Comparison of ENCODE assay signal across 8 cellular contexts in genomic region chr4:143558823-143559756, GRCh38. TPM values are rescaled to one million over a fixed set of nuclear protein-coding genes. Genes with fewer than 3 reads are reported as not detected.
DNase-seq lines count a peak whose midpoint lies in the region; ATAC-seq, FAIRE-seq and TF ChIP-seq lines count a peak whose summit lies in the region.

No MANE protein-coding gene starts in this region.

- H3F3A ChIP-seq in DOHH2 (ENCODE audit: control insufficient read depth, insufficient read depth) = peaks cover 19% of the 10 kb centered on the region

- peak overlapping the region; percentile 94 for H2AFZ ChIP-seq in astrocyte (ENCODE audit: low read depth, low read length)

- H3K27me3 Mint-ChIP-seq in T-helper 17 cell (no peaks in the 10 kb centered on the region), astrocyte (ENCODE audit: low read depth, unreplicated experiment) (peaks cover 9% of the 10 kb centered on the region)

- H3K27me3 ChIP-seq in DOHH2 (ENCODE audit: control insufficient read depth, low read length) (no peaks in the 10 kb centered on the region), astrocyte (ENCODE audit: insufficient read depth, low read length) (no peaks in the 10 kb centered on the region)

- peak; percentile 26 for FAIRE-seq in astrocyte (lab: Jason Lieb, UNC)

- peak overlapping the region; percentile 25; the same call in 1 of the 2 replicates for H3K27ac ChIP-seq in DOHH2 (ENCODE audit: low read depth, low read length)
- no peak overlapping the region for H3K27ac ChIP-seq in astrocyte (ENCODE audit: low read depth, low read length)

- H3K79me2 ChIP-seq in DOHH2 (ENCODE audit: control insufficient read depth, low read length) = peaks cover 5% of the 10 kb centered on the region; the same call in 1 of the 2 replicates
- no peaks in the 10 kb centered on the region for H3K79me2 ChIP-seq in astrocyte (ENCODE audit: insufficient read depth, low read length)

- CTCF ChIA-PET in HEK293T (lab: Yijun Ruan, JAX) = interaction anchor here (0.8 kb wide), 1 partner anchor 11 kb away, joined by 3 read pairs; no protein-coding TSS in a partner anchor

- TF ChIP-seq CTCF in DOHH2 (IDR thresholded peaks at IDR 0.05; ENCODE audit: low read depth, low read length, poor library complexity, severe bottlenecking) = peak; percentile 97
- peak; percentile 26 for TF ChIP-seq CTCF in astrocyte (IDR thresholded peaks at IDR 0.05; ENCODE audit: insufficient read depth, low read depth, low read length)
- TF ChIP-seq CTCF in retinal pigment epithelial cell (conservative IDR thresholded peaks at IDR 0.05; ENCODE audit: low read depth, low read length) = peak; percentile 83

- H3K9ac ChIP-seq in astrocyte (ENCODE audit: low read length) = peak overlapping the region; percentile 81

- H3K9me3 Mint-ChIP-seq in astrocyte (ENCODE audit: unreplicated experiment) = peaks cover 2% of the 10 kb centered on the region

- no peaks in the 10 kb centered on the region for H3K9me2 ChIP-seq in DOHH2 (replicated peaks; ENCODE audit: control insufficient read depth, low read length)

- peak overlapping the region; percentile 77 for H3K4me3 ChIP-seq in DOHH2 (ENCODE audit: low read length)
- H3K4me3 ChIP-seq in astrocyte (ENCODE audit: insufficient read depth, low read depth, low read length) = peak overlapping the region; percentile 68
- peak overlapping the region; percentile 67 for H3K4me3 ChIP-seq in retinal pigment epithelial cell (ENCODE audit: low read length)

- peaks cover 18% of the 10 kb centered on the region for H3K4me1 ChIP-seq in DOHH2 (ENCODE audit: control insufficient read depth, low read length)
- peaks cover 5% of the 10 kb centered on the region for H3K4me1 ChIP-seq in astrocyte (ENCODE audit: insufficient read depth, low read length)

- H3K9me3 ChIP-seq in DOHH2 (ENCODE audit: control insufficient read depth, insufficient read depth, low read length) (peaks cover 3% of the 10 kb centered on the region; the same call in 1 of the 2 replicates), T-helper 17 cell (ENCODE audit: control insufficient read depth, low read length, poor library complexity, severe bottlenecking) (no peaks in the 10 kb centered on the region), astrocyte (ENCODE audit: insufficient read depth, low read depth, low read length) (no peaks in the 10 kb centered on the region)

- POLR2A ChIA-PET in HEK293T (lab: Yijun Ruan, JAX) = no interaction called here

- H3K4me1 Mint-ChIP-seq in T-helper 17 cell (peaks cover 26% of the 10 kb centered on the region), astrocyte (ENCODE audit: low read depth, unreplicated experiment) (peaks cover 5% of the 10 kb centered on the region)

- H4K20me1 ChIP-seq in DOHH2 (ENCODE audit: control insufficient read depth, insufficient read depth, low read depth, low read length) (no peaks in the 10 kb centered on the region), astrocyte (ENCODE audit: insufficient read depth, low read length) (no peaks in the 10 kb centered on the region)

- ATAC-seq in GM21576 (IDR thresholded peaks at IDR 0.05; ENCODE audit: unreplicated experiment) (peak; percentile 90), T-helper 17 cell (peak; percentile 86)

- DNase-seq in LHCN-M2 (ENCODE audit: low read depth) (peak; percentile 11), T-helper 17 cell (peak; percentile 57 to 64 (median 62)), astrocyte (ENCODE audit: low read depth) (peak; percentile 36), hypothalamus (lab: John Stamatoyannopoulos, UW) (peak in 34 of 51 donors; percentile 2 to 66 (median 30)), retinal pigment epithelial cell (ENCODE audit: low read depth) (peak; percentile 66), HEK293T (ENCODE audit: extremely low spot score) (no peak)

- H3K4me2 ChIP-seq in DOHH2 (ENCODE audit: low read length) (peak overlapping the region; percentile 71), astrocyte (ENCODE audit: low read length) (peak overlapping the region; percentile 96)

- H3K36me3 ChIP-seq in DOHH2 (ENCODE audit: control insufficient read depth, low read length) (peaks cover 12% of the 10 kb centered on the region), astrocyte (ENCODE audit: insufficient read depth, low read length) (peaks cover 6% of the 10 kb centered on the region)

- H3K27ac Mint-ChIP-seq in T-helper 17 cell (peak overlapping the region; percentile 96), astrocyte (ENCODE audit: unreplicated experiment) (peak overlapping the region; percentile 77)

- H3K4me3 Mint-ChIP-seq in T-helper 17 cell (peak overlapping the region; percentile 98), astrocyte (ENCODE audit: unreplicated experiment) (peak overlapping the region; percentile 79)

- H3K36me3 Mint-ChIP-seq in T-helper 17 cell (ENCODE audit: low read depth) (no peaks in the 10 kb centered on the region), astrocyte (ENCODE audit: low read depth, unreplicated experiment) (peaks cover 5% of the 10 kb centered on the region)

TF ChIP-seq in HEK293T, 16 proteins besides CTCF, POLR2A, EP300 and RAD21:
- TF ChIP-seq LEF1 (IDR thresholded peaks at IDR 0.05; ENCODE audit: borderline replicate concordance) (no peak), SUZ12 (IDR thresholded peaks at IDR 0.05) (no peak), FOXK2 (IDR thresholded peaks at IDR 0.05) (no peak), NFRKB (IDR thresholded peaks at IDR 0.05) (no peak), HDGF (IDR thresholded peaks at IDR 0.05; ENCODE audit: borderline replicate concordance) (no peak), ZNF384 (IDR thresholded peaks at IDR 0.05) (no peak), ARNT (IDR thresholded peaks at IDR 0.05) (no peak), FOXM1 (IDR thresholded peaks at IDR 0.05; ENCODE audit: borderline replicate concordance) (no peak), L3MBTL2 (conservative IDR thresholded peaks at IDR 0.05) (no peak), SP1 (IDR thresholded peaks at IDR 0.05) (no peak), FOXA1 (IDR thresholded peaks at IDR 0.05) (no peak)

RNA-seq across cellular contexts. Expression of gene SMARCA5, which starts 45.6 kb away (rescaled TPM):
- total RNA-seq in LHCN-M2 (2014; rRNA removed) (40.9 and 44.8 TPM in 2 replicates), T-helper 17 cell (10 to 100 TPM; 64.1 to 66.3 TPM), astrocyte (63.1 and 69.0 TPM in 2 replicates)
- polyA plus RNA-seq in LHCN-M2 (2012) = 14.6 TPM

Comparison
In these comparisons a context has a peak if more than half of its experiments do, and no peak if none do; other contexts are left out.
1. CTCF ChIP-seq: peak in every context shown above with its lines; median percentile 97 in DOHH2; 83 in retinal pigment epithelial cell; 26 in astrocyte.